ENCODE assay signal across 40 cellular contexts in genomic region chr5:159377653-159378052, GRCh38. TPM values are rescaled to one million over a fixed set of nuclear protein-coding genes. Genes with fewer than 3 reads are reported as not detected.
"Had no signal": no experiment of that assay in that cellular context is flagged by ENCODE, and none has a peak within 500 bp of the region (broad histone marks: within the 10 kb centered on the region; RNA-seq: fewer than 3 reads in every experiment).

No MANE protein-coding gene starts in this region.

- ATAC-seq: activated CD4-positive, alpha-beta T cell treated with anti-CD3 and anti-CD28 coated beads for 36 hours; activated CD4-positive, CD25-positive, alpha-beta regulatory T cell treated with anti-CD3 and anti-CD28 coated beads, Interleukin-2, amount 50 U/mL, for 24 hours; activated CD8-positive, alpha-beta memory T cell treated with anti-CD3 and anti-CD28 coated beads, Interleukin-2, amount 10 ng/mL, durations not matched to agents 7 days and 5 days; activated CD8-positive, alpha-beta T cell treated with anti-CD3 and anti-CD28 coated beads, Interleukin-2, amount 10 ng/mL, durations not matched to agents 7 days and 5 days; body of pancreas; WTC11 had no signal

- DNase-seq: activated CD4-positive, alpha-beta memory T cell treated with anti-CD3 and anti-CD28 coated beads, Interleukin-2, amount 10 ng/mL, durations not matched to agents 7 days and 5 days; activated CD4-positive, alpha-beta T cell treated with anti-CD3 and anti-CD28 coated beads for 1 hour; activated CD4-positive, alpha-beta T cell treated with anti-CD3 and anti-CD28 coated beads for 36 hours; activated CD4-positive, alpha-beta T cell treated with anti-CD3 and anti-CD28 coated beads for 48 hours; activated CD4-positive, alpha-beta T cell treated with anti-CD3 and anti-CD28 coated beads, Interleukin-2, amount 50 U/mL, for 1 hour; activated CD4-positive, alpha-beta T cell treated with anti-CD3 and anti-CD28 coated beads, Interleukin-2, amount 50 U/mL, for 4 hours; activated CD4-positive, CD25-positive, alpha-beta regulatory T cell; activated CD8-positive, alpha-beta memory T cell treated with anti-CD3 and anti-CD28 coated beads for 24 hours; activated CD8-positive, alpha-beta memory T cell treated with anti-CD3 and anti-CD28 coated beads, Interleukin-2, amount 10 ng/mL, durations not matched to agents 7 days and 5 days; activated CD8-positive, alpha-beta memory T cell treated with anti-CD3 and anti-CD28 coated beads, Interleukin-2, amount 50 U/mL, for 48 hours; activated CD8-positive, alpha-beta T cell treated with anti-CD3 and anti-CD28 coated beads, Interleukin-2, amount 10 ng/mL, durations not matched to agents 7 days and 5 days; activated effector memory CD4-positive, alpha-beta T cell treated with Interleukin-2 at 50 U/mL for 16 hours; activated gamma-delta T cell; activated naive CD4-positive, alpha-beta T cell treated with anti-CD3 and anti-CD28 coated beads, Interleukin-2, amount 10 ng/mL, durations not matched to agents 7 days and 5 days; activated naive CD4-positive, alpha-beta T cell treated with Interleukin-2 at 50 U/mL for 16 hours; activated naive CD8-positive, alpha-beta T cell treated with anti-CD3 and anti-CD28 coated beads for 36 hours; activated T-cell treated with anti-CD3 and anti-CD28 coated beads, Interleukin-2, amount 50 U/mL, for 24 hours; activated T-cell treated with anti-CD3 and anti-CD28 coated beads, Interleukin-2, amount 50 U/mL, for 48 hours; adrenal gland; amniotic stem cell; aorta; body of pancreas; brain microvascular endothelial cell; caudate nucleus; cerebellar nuclear complex; SW 1271; T-helper 1 cell; T-helper 2 cell; T-helper 9 cell; WERI-Rb-1 had no signal

- H3K9me3 ChIP-seq: adrenal gland, body of pancreas had no signal

- H3K27ac Mint-ChIP-seq: activated CD4-positive, alpha-beta memory T cell treated with anti-CD3 and anti-CD28 coated beads, Interleukin-2, amount 10 ng/mL, durations not matched to agents 7 days and 5 days; activated CD4-positive, alpha-beta T cell treated with anti-CD3 and anti-CD28 coated beads for 36 hours; activated CD8-positive, alpha-beta memory T cell treated with anti-CD3 and anti-CD28 coated beads, Interleukin-2, amount 10 ng/mL, durations not matched to agents 7 days and 5 days; activated CD8-positive, alpha-beta T cell treated with anti-CD3 and anti-CD28 coated beads, Interleukin-2, amount 10 ng/mL, durations not matched to agents 7 days and 5 days; activated naive CD4-positive, alpha-beta T cell treated with anti-CD3 and anti-CD28 coated beads, Interleukin-2, amount 10 ng/mL, durations not matched to agents 7 days and 5 days; activated naive CD4-positive, alpha-beta T cell treated with anti-CD3 and anti-CD28 coated beads, Interleukin-2, amount 50 U/mL, for 24 hours; activated naive CD8-positive, alpha-beta T cell treated with anti-CD3 and anti-CD28 coated beads for 36 hours; activated T-cell treated with anti-CD3 and anti-CD28 coated beads, Interleukin-2, amount 50 U/mL, for 24 hours; activated T-helper 2 cell treated with anti-CD3 and anti-CD28 coated beads, Interferon-gamma antibody, Interleukin-2, Interleukin-4, amounts not matched to agents 10 μg/mL and 5 μg/mL and 100 μg/mL, durations not matched to agents 14 hours and 24 hours and 36 hours; T-helper 1 cell treated with Interleukin-12 subunit alpha and Interleukin-12 subunit beta and Interleukin-4 antibody, amounts not matched to agents 30 μg/mL and 1 μg/mL, for 36 hours; T-helper 2 cell treated with Interferon-gamma antibody and Interleukin-4, amounts not matched to agents 5 μg/mL and 100 μg/mL, for 36 hours; WTC11 had no signal

- H3K27ac ChIP-seq: adrenal gland, body of pancreas, brain microvascular endothelial cell, breast epithelium, cardiac muscle cell, WERI-Rb-1 had no signal

- H3K36me3 ChIP-seq: adrenal gland, brain microvascular endothelial cell, breast epithelium, cardiac muscle cell, WERI-Rb-1 had no signal

- H3K4me3 ChIP-seq: adrenal gland, body of pancreas, breast epithelium, cardiac muscle cell had no signal

- H3K4me1 ChIP-seq: adrenal gland, body of pancreas, breast epithelium had no signal

- H3K27me3 ChIP-seq: adrenal gland, body of pancreas, brain microvascular endothelial cell, breast epithelium, cardiac muscle cell had no signal

RNA-seq across cellular contexts. Expression of gene IL12B, which starts 47.4 kb away (rescaled TPM):
- total RNA-seq: activated CD4-positive, alpha-beta T cell treated with anti-CD3 and anti-CD28 coated beads for 36 hours; activated CD8-positive, alpha-beta T cell treated with anti-CD3 and anti-CD28 coated beads, Interleukin-2, amount 10 ng/mL, durations not matched to agents 7 days and 5 days; activated naive CD8-positive, alpha-beta T cell treated with anti-CD3 and anti-CD28 coated beads for 36 hours; activated T-helper 2 cell treated with anti-CD3 and anti-CD28 coated beads, Interferon-gamma antibody, Interleukin-2, Interleukin-4, amounts not matched to agents 10 μg/mL and 5 μg/mL and 100 μg/mL, durations not matched to agents 14 hours and 24 hours and 36 hours; adrenal gland; aorta; astrocyte; body of pancreas; breast epithelium; cardiac muscle cell; chondrocyte; WTC11 had no signal
- polyA plus RNA-seq: adrenal gland, aorta, cardiac muscle cell had no signal
